14 cellular contexts compared by ENCODE assay signal in the genomic region with DNA sequence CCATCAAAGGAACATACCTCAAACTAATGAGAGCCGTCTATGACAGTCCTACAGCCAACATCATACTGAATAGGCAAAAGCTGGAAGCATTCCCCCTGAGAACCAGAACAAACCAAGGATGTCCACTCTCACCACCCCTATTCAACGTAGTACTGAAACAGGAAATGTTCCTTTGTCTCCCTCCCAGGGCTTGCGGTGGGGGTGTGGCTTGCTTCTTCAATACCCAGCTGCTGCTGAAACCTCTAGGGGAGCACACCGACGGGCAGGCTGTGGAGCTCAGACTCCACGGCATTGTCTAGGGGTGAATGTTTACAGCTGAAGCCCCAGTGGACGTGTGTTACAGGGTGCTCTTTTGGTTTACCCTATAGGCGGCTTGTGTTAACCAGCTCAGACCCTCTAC. TPM values are rescaled to one million over a fixed set of nuclear protein-coding genes. Genes with fewer than 3 reads are reported as not detected.
DNase-seq lines count a peak whose midpoint lies in the region; ATAC-seq, FAIRE-seq and TF ChIP-seq lines count a peak whose summit lies in the region.
"Had no signal": no experiment of that assay in that cellular context is flagged by ENCODE, and none has a peak within 500 bp of the region (broad histone marks: within the 10 kb centered on the region; RNA-seq: fewer than 3 reads in every experiment).

No MANE protein-coding gene starts in this region.

- intact Hi-C loops in Panc1 (cut with micrococcal nuclease; ENCODE audit: unreplicated experiment) = no loop called here

- no peaks in the 10 kb centered on the region for H3K79me1 ChIP-seq in H9 (ENCODE audit: insufficient read depth, low read depth, low read length, poor library complexity, severe bottlenecking)

- no peak overlapping the region for H3K9ac ChIP-seq in H9 (ENCODE audit: extremely low read depth, insufficient read length, low read length)

- H3K27ac ChIP-seq in H9 (ENCODE audit: insufficient read length, low read depth, low read length) (no peak overlapping the region), Panc1 (ENCODE audit: low read length) (no peak overlapping the region), iPS DF 6.9 (ENCODE audit: low read length) (no peak overlapping the region)
- H3K27ac ChIP-seq: esophagus squamous epithelium had no signal

- peak; percentile 79 for DNase-seq in H9
- DNase-seq in Panc1 (ENCODE audit: low read depth, low spot score) = no peak
- peak; percentile 29 for DNase-seq in iPS DF 6.9 (ENCODE audit: low read depth, low spot score)
- DNase-seq in AML-193 (lab: John Stamatoyannopoulos, UW) = no peak
- DNase-seq in RCC 7860 (ENCODE audit: low spot score) = no peak
- no peak for DNase-seq in NOMO-1 (lab: John Stamatoyannopoulos, UW; ENCODE audit: unreplicated experiment in 2 of 2)
- DNase-seq: activated naive CD8-positive, alpha-beta T cell treated with anti-CD3 and anti-CD28 coated beads, Interleukin-2, amount 10 ng/mL, durations not matched to agents 7 days and 5 days; esophagus squamous epithelium; NCI-H774; stimulated activated naive CD4-positive, alpha-beta T cell had no signal

- WGBS in H9 (ENCODE audit: extremely low coverage, insufficient read length, low lambda C conversion rate) = no CpG with 5 or more reads among the region's 8 CpGs
- WGBS in iPS DF 6.9 (ENCODE audit: insufficient coverage, insufficient read length) = no CpG with 5 or more reads among the region's 8 CpGs

- H4K8ac ChIP-seq in H9 (replicated peaks; ENCODE audit: insufficient read length, low read depth, low read length) = no peak overlapping the region

- no peak overlapping the region for H2BK15ac ChIP-seq in H9 (ENCODE audit: low read depth, low read length)

- H2AK5ac ChIP-seq in H9 (ENCODE audit: insufficient read length, low read length) = no peak overlapping the region

- H3K14ac ChIP-seq in H9 (ENCODE audit: insufficient read depth, low read length) = no peak overlapping the region

- no peak overlapping the region for H2BK20ac ChIP-seq in H9 (ENCODE audit: low read depth, low read length, poor library complexity, severe bottlenecking)

- in situ Hi-C loops in Panc1 (cut with HindIII; ENCODE audit: low pct_unique_long_range_greater_than_20kb, low sequenced_read_pairs) = no loop called here

- no peak overlapping the region for H2BK12ac ChIP-seq in H9 (ENCODE audit: insufficient read length, low read depth, low read length)

- H3K4me1 Mint-ChIP-seq in H9 = peaks cover 29 to 30% of the 10 kb centered on the region in 2 experiments

- no peak overlapping the region for H3T11ph ChIP-seq in H9 (ENCODE audit: low read length)

- no peaks in the 10 kb centered on the region for H3K79me2 ChIP-seq in H9 (ENCODE audit: insufficient read depth, low read length)

- H3K56ac ChIP-seq in H9 (ENCODE audit: insufficient read length, low read depth, low read length) = no peak overlapping the region

- H4K20me1 ChIP-seq in H9 (ENCODE audit: control insufficient read depth, insufficient read depth, insufficient read length) = no peaks in the 10 kb centered on the region

- peak; percentile 88 for ATAC-seq in GM18499 (IDR thresholded peaks at IDR 0.05; ENCODE audit: insufficient read depth, unreplicated experiment)
- peak; percentile 26; the same call in 1 of the 2 replicates for ATAC-seq in Panc1
- ATAC-seq in HG03521 (IDR thresholded peaks at IDR 0.05; ENCODE audit: unreplicated experiment) = no peak

- H3K18ac ChIP-seq in H9 (ENCODE audit: insufficient read length, low read depth, low read length) = no peak overlapping the region

- H3K27me3 ChIP-seq in H9 (ENCODE audit: insufficient read depth, low read length) (no peaks in the 10 kb centered on the region), Panc1 (ENCODE audit: control insufficient read depth, insufficient read depth, low read length) (no peaks in the 10 kb centered on the region), iPS DF 6.9 (ENCODE audit: control insufficient read depth, insufficient read depth, low read length) (no peaks in the 10 kb centered on the region)
- H3K27me3 ChIP-seq: esophagus squamous epithelium had no signal

- CTCF ChIA-PET in Panc1 (lab: Charles Lee) = no interaction called here

- H3K4me3 Mint-ChIP-seq in H9 = no peak overlapping the region; a peak in 1 of 5 replicates
- H3K4me3 Mint-ChIP-seq: activated naive CD8-positive, alpha-beta T cell treated with anti-CD3 and anti-CD28 coated beads, Interleukin-2, amount 10 ng/mL, durations not matched to agents 7 days and 5 days had no signal

- no peak overlapping the region for H2BK5ac ChIP-seq in H9 (ENCODE audit: insufficient read length, low read length)

- BruUV-seq in Panc1 (replicated peaks; lab: Mats Ljungman, UMichigan) = no TSS peak

- H3K4me1 ChIP-seq in H9 (ENCODE audit: insufficient read depth, low read length) = peaks cover 4% of the 10 kb centered on the region; the same call in 1 of the 2 replicates
- H3K4me1 ChIP-seq in Panc1 (ENCODE audit: control insufficient read depth, insufficient read depth, low read length) = no peaks in the 10 kb centered on the region; the same call in 1 of the 2 replicates
- 0 out of 2 replicates have a peak, but pooled peaks cover 1% of the 10 kb centered on the region for H3K4me1 ChIP-seq in iPS DF 6.9 (ENCODE audit: control insufficient read depth, insufficient read depth, low read length)

- H3K9me3 ChIP-seq in H9 (ENCODE audit: control insufficient read depth, low read depth, low read length) (no peaks in the 10 kb centered on the region), Panc1 (ENCODE audit: control insufficient read depth, insufficient read depth, low read depth, low read length) (no peaks in the 10 kb centered on the region), iPS DF 6.9 (ENCODE audit: control insufficient read depth, insufficient read depth, low read length) (no peaks in the 10 kb centered on the region)
- H3K9me3 ChIP-seq: esophagus squamous epithelium had no signal

- H3K9me3 Mint-ChIP-seq in H9 = no peaks in the 10 kb centered on the region

- no peaks in the 10 kb centered on the region for H3K27me3 Mint-ChIP-seq in H9 (ENCODE audit: low read depth)
- H3K27me3 Mint-ChIP-seq: activated naive CD8-positive, alpha-beta T cell treated with anti-CD3 and anti-CD28 coated beads, Interleukin-2, amount 10 ng/mL, durations not matched to agents 7 days and 5 days had no signal

- H4K5ac ChIP-seq in H9 (ENCODE audit: insufficient read length, low read depth, low read length) = no peak overlapping the region

- POLR2A ChIA-PET in Panc1 (lab: Charles Lee) = no interaction called here

- H2AFZ ChIP-seq in H9 (ENCODE audit: low read length) = no peak overlapping the region

- no peak overlapping the region for H3K4ac ChIP-seq in H9 (ENCODE audit: low read depth, low read length)

- no peak overlapping the region for H3K23ac ChIP-seq in H9 (ENCODE audit: insufficient read length, low read depth, low read length)

- peaks cover 7% of the 10 kb centered on the region; the same call in 1 of the 2 replicates for H3K36me3 ChIP-seq in Panc1 (ENCODE audit: control insufficient read depth, insufficient read depth, low read length)
- H3K36me3 ChIP-seq in iPS DF 6.9 (ENCODE audit: control insufficient read depth, insufficient read depth, low read length) = no peaks in the 10 kb centered on the region; the same call in 1 of the 2 replicates

- H3K36me3 Mint-ChIP-seq in H9 (ENCODE audit: insufficient read depth in 1 of 3, low read depth in 3 of 3) = peaks cover 14 to 40% (median 39%) of the 10 kb centered on the region in 3 experiments

- no peaks in the 10 kb centered on the region for H3K23me2 ChIP-seq in H9 (ENCODE audit: insufficient read length, low read depth, low read length, poor library complexity, severe bottlenecking)

- TF ChIP-seq CTCF in H9 (conservative IDR thresholded peaks at IDR 0.05) (no peak), Panc1 (IDR thresholded peaks at IDR 0.05) (no peak)

- peak overlapping the region; percentile 33 to 95 (median 77); a peak in 4 of 7 replicates for H3K27ac Mint-ChIP-seq in H9
- H3K27ac Mint-ChIP-seq: activated naive CD8-positive, alpha-beta T cell treated with anti-CD3 and anti-CD28 coated beads, Interleukin-2, amount 10 ng/mL, durations not matched to agents 7 days and 5 days had no signal

- no peak for FAIRE-seq in RCC 7860 (lab: Jason Lieb, UNC)

- H3K4me2 ChIP-seq in H9 (ENCODE audit: insufficient read depth, insufficient read length, low read length) = no peak overlapping the region

- H2BK120ac ChIP-seq in H9 (ENCODE audit: low read depth, low read length, poor library complexity, severe bottlenecking) = no peak overlapping the region

- H3K4me3 ChIP-seq in Panc1 (ENCODE audit: low read depth in 2 of 2, low read length in 2 of 2) (no peak overlapping the region), iPS DF 6.9 (ENCODE audit: low read length) (no peak overlapping the region)
- H3K4me3 ChIP-seq: esophagus squamous epithelium had no signal

- no peak overlapping the region for H4K91ac ChIP-seq in H9 (ENCODE audit: insufficient read length, low read depth, low read length)

RNA-seq across cellular contexts. Expression of gene B3GALT2, which starts 30.5 kb away (rescaled TPM):
- total RNA-seq in H9 (2021) (not detected in 2 replicates), Panc1 (2021; ENCODE audit: unreplicated experiment) (0.08 TPM)
- not detected for polyA plus RNA-seq in Panc1 (2012; ENCODE audit: insufficient read length)
- total RNA-seq: HT1080, pulmonary artery endothelial cell had no signal

Comparison
In these comparisons a context has a peak if more than half of its experiments do, and no peak if none do; other contexts are left out.
1. DNase-seq: peak in H9 (single experiment) and iPS DF 6.9 (single experiment); none in Panc1 (single experiment), AML-193 (0 of 2), RCC 7860 (single experiment) and NOMO-1 (0 of 2).